Comparison of ENCODE assay signal across 27 cellular contexts in the genomic region with DNA sequence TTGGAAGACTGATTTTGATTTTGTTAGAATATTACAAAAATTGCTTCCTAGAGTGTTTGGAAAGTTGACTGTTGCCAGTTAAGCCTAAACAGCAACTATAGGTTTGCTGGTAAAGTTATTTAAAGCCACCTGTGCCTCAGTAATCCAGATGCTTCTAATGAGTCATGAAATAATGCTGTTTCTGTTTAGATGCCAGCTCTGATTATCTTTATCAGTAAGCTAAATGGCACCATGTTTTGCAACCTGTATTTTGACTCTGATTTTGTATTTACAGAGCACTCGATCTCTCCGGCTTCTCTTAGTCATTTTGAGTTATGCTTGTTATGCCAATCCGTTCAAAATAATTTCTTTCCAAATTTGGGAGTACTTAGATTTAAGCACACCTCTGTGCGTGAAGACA.
"Had no signal": no experiment of that assay in that cellular context is flagged by ENCODE, and none has a peak within 500 bp of the region (broad histone marks: within the 10 kb centered on the region; RNA-seq: fewer than 3 reads in every experiment).

No MANE protein-coding gene starts in this region.

- H3K4me2 ChIP-seq: neural progenitor cell, smooth muscle cell had no signal

- H3K9me3 ChIP-seq: left ventricle myocardium inferior, neutrophil, ovary, right atrium auricular region, right lobe of liver, stomach, testis, thyroid gland, transverse colon, upper lobe of right lung had no signal

- H3K4me1 ChIP-seq: left ventricle myocardium inferior, right atrium auricular region, right lobe of liver, stomach, testis, thyroid gland, transverse colon, upper lobe of right lung had no signal

- ATAC-seq: left cardiac atrium; natural killer cell; right lobe of liver; stimulated activated naive B cell treated with anti-CD40 and anti-IgM and Interleukin-4, amounts not matched to agents 10 μg/mL and 1 μg/mL and 100 μg/mL, for 72 hours; stimulated activated naive CD8-positive, alpha-beta T cell treated with anti-CD3 and anti-CD28 coated beads, Interleukin-15, Interleukin-2, amounts not matched to agents 100 U/mL and 50 U/mL, for 24 hours; upper lobe of right lung had no signal

- H3K36me3 ChIP-seq: left ventricle myocardium inferior, neural progenitor cell, neutrophil, ovary, right atrium auricular region, right lobe of liver, stomach, thyroid gland, transverse colon, upper lobe of right lung had no signal

- H3K4me3 ChIP-seq: left ventricle myocardium inferior, lung, neural progenitor cell, ovary, right atrium auricular region, right lobe of liver, smooth muscle cell, stomach, testis, thyroid gland, transverse colon, upper lobe of right lung had no signal

- H3K27me3 ChIP-seq: neural progenitor cell, neutrophil, ovary, right atrium auricular region, right lobe of liver, stomach, testis, thyroid gland, transverse colon, upper lobe of right lung had no signal

- DNase-seq: hippocampal formation; kidney glomerular epithelial cell; left cardiac atrium; left ventricle myocardium inferior; mesendoderm; naive B cell; natural killer cell; nephron progenitor cell; occipital lobe; ovary; right lobe of liver; stimulated activated CD4-positive, alpha-beta T cell treated with anti-CD3 and anti-CD28 coated beads, Interleukin-12 subunit alpha, Interleukin-12 subunit beta, amount 100 ng/mL, for 4 hours; stimulated activated CD4-positive, alpha-beta T cell treated with anti-CD3 and anti-CD28 coated beads, Interleukin-15, amount 100 ng/mL, for 24 hours; stimulated activated CD4-positive, alpha-beta T cell treated with anti-CD3 and anti-CD28 coated beads, Interleukin-2, amount 100 ng/mL, for 24 hours; stimulated activated CD4-positive, alpha-beta T cell treated with anti-CD3 and anti-CD28 coated beads, Interleukin-4, amount 100 ng/mL, for 1 hour; stimulated activated naive B cell treated with anti-CD40 and anti-IgM and Interleukin-4, amounts not matched to agents 10 μg/mL and 1 μg/mL and 100 μg/mL, for 72 hours; stimulated activated naive CD8-positive, alpha-beta T cell treated with anti-CD3 and anti-CD28 coated beads, Interleukin-15, Interleukin-2, amounts not matched to agents 100 U/mL and 50 U/mL, for 24 hours; stomach; thyroid gland; transverse colon; upper lobe of right lung had no signal

- H3K27ac ChIP-seq: left ventricle myocardium inferior, neural progenitor cell, neutrophil, ovary, right atrium auricular region, right lobe of liver, stomach, testis, thyroid gland, transverse colon, upper lobe of right lung had no signal

- H2AFZ ChIP-seq: neural progenitor cell had no signal

- H3K9ac ChIP-seq: neural progenitor cell had no signal
